In genomic region chr6:163958646-163959045, GRCh38 we compare ENCODE assay signal across 14 cellular contexts.
A peak's percentile ranks its signal among the peaks of the same experiment; 100 is the strongest.
DNase-seq lines count a peak whose midpoint lies in the region; ATAC-seq and TF ChIP-seq lines count a peak whose summit lies in the region.
"Had no signal": no experiment of that assay in that cellular context is flagged by ENCODE, and none has a peak within 500 bp of the region (broad histone marks: within the 10 kb centered on the region; RNA-seq: fewer than 3 reads in every experiment).

No MANE protein-coding gene starts in this region.

- TF ChIP-seq CTCF in astrocyte of the spinal cord (IDR thresholded peaks at IDR 0.05; ENCODE audit: low read depth, low read length) (no peak), MM.1S (IDR thresholded peaks at IDR 0.05; ENCODE audit: low read length) (no peak)

- H3K4me3 ChIP-seq in astrocyte of the spinal cord (ENCODE audit: low read depth, low read length) (no peak overlapping the region), MM.1S (ENCODE audit: low read length) (no peak overlapping the region)
- H3K4me3 ChIP-seq: BLaER1, GM12878 had no signal

- H3K9ac ChIP-seq in MM.1S (ENCODE audit: low read length), result no peak overlapping the region
- H3K9ac ChIP-seq: BLaER1 had no signal

- H2AFZ ChIP-seq in MM.1S (ENCODE audit: low read length), result no peak overlapping the region

- H3K9me3 ChIP-seq in MM.1S (replicated peaks; ENCODE audit: insufficient read depth, low read length), result no peaks in the 10 kb centered on the region
- H3K9me3 ChIP-seq: BLaER1 had no signal

- ATAC-seq in HG02852 (IDR thresholded peaks at IDR 0.05; ENCODE audit: unreplicated experiment) (peak; percentile 39), GM18873 (IDR thresholded peaks at IDR 0.05; ENCODE audit: low FRiP score, unreplicated experiment) (no peak), GM21717 (IDR thresholded peaks at IDR 0.05; ENCODE audit: unreplicated experiment) (no peak)
- ATAC-seq: GM12878 had no signal

- no peaks in the 10 kb centered on the region for H3K4me1 ChIP-seq in MM.1S (ENCODE audit: low read length)
- H3K4me1 ChIP-seq: BLaER1 had no signal

- no peaks in the 10 kb centered on the region for H3K9me2 ChIP-seq in MM.1S (replicated peaks; ENCODE audit: insufficient read depth, low read length)

- H3F3A ChIP-seq in MM.1S (ENCODE audit: insufficient read depth, low read length), result no peaks in the 10 kb centered on the region

- no peak overlapping the region for H3K27ac ChIP-seq in MM.1S (ENCODE audit: low read length)
- H3K27ac ChIP-seq: BLaER1 had no signal

- H3K79me2 ChIP-seq in MM.1S (ENCODE audit: low read length), result no peaks in the 10 kb centered on the region

- in situ Hi-C loops in astrocyte of the spinal cord (cut with HindIII; ENCODE audit: low sequenced_read_pairs), result no loop called here

- DNase-seq in AG20443 (ENCODE audit: low spot score), result peak; percentile 39
- peak; percentile 70 for DNase-seq in astrocyte of the spinal cord (ENCODE audit: low read depth, low spot score)
- DNase-seq in kidney tubule cell (ENCODE audit: low spot score), result peak; percentile 83
- no peak for DNase-seq in MM.1S
- no peak for DNase-seq in activated naive CD4-positive, alpha-beta T cell treated with anti-CD3 and anti-CD28 coated beads, Interleukin-2, amount 50 U/mL, for 16 hours
- DNase-seq: aorta, DMS53, NCI-H1930, NCI-H69 had no signal

- H3K36me3 ChIP-seq in MM.1S (replicated peaks; ENCODE audit: insufficient read depth, low read length), result no peaks in the 10 kb centered on the region
- H3K36me3 ChIP-seq: BLaER1 had no signal

- no peak overlapping the region for H3K4me2 ChIP-seq in MM.1S (ENCODE audit: low read depth, low read length)
- H3K4me2 ChIP-seq: BLaER1 had no signal

- H3K27me3 ChIP-seq in MM.1S (replicated peaks; ENCODE audit: insufficient read depth, low read length), result no peaks in the 10 kb centered on the region
- H3K27me3 ChIP-seq: BLaER1 had no signal

- H4K20me1 ChIP-seq in MM.1S (ENCODE audit: insufficient read depth, low read length), result no peaks in the 10 kb centered on the region
- H4K20me1 ChIP-seq: BLaER1 had no signal

Comparison
In these comparisons a context has a peak if more than half of its experiments do, and no peak if none do; other contexts are left out.
1. DNase-seq: peak in AG20443 (single experiment), astrocyte of the spinal cord (single experiment) and kidney tubule cell (single experiment); none in MM.1S (single experiment) and activated naive CD4-positive, alpha-beta T cell treated with anti-CD3 and anti-CD28 coated beads, Interleukin-2, amount 50 U/mL, for 16 hours (single experiment).